In the genomic region with DNA sequence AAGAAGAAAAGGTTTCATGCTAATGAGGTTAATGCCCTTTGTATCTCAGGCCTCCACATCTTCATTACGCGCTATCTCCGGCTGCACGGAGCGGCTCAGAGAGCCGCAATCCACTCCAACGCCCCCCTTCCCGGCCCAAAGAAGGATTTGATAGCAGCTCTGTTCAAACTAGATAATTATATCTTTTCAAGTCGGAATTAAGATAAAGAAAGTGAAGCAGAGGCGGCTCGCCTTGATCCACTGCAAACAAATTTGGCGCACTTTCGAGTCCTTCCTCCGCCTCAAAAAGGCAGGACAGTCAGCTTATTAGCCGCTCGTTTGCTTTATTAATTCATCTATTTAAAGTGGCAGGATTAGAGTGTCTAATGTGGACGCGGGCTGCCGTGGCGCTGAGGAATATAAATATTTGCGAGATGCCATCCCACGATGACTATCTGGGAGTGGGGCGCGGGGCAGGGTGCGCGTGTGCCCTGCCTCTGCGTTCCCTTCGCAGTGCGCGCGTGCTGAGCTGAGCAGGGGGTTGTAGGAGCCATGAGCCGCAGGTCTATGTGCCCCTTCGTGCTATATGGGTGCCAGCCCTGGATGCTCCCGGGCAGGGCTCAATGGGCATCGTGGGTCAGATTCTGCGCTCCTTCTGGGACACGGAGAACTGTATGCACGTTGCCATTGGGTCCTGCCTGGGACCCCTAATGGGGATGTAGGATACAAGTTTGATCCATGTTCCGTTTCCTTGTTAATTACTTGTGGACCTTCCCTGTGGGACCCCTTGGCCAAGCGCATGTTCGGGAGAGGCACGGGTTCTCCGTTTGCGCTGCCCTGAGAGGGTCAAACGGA, we compare ENCODE assay signal across 1 cellular context.
TF ChIP-seq lines count a peak whose summit lies in the region.

No MANE protein-coding gene starts in this region.

TF ChIP-seq in K562, 482 proteins besides CTCF, POLR2A, EP300 and RAD21:
- TF ChIP-seq GABPB1 (CRISPR knock-in tag; IDR thresholded peaks at IDR 0.05) (no peak), NCOR1 (IDR thresholded peaks at IDR 0.05) (peak; percentile 63), ELF1 (tag; IDR thresholded peaks at IDR 0.05) (no peak), SMARCA4 (IDR thresholded peaks at IDR 0.05) (no peak), CCNT2 (IDR thresholded peaks at IDR 0.05; ENCODE audit: borderline replicate concordance, extremely low read depth, insufficient read length, low read depth, low read length) (peak; percentile 48), CBFA2T2 (conservative IDR thresholded peaks at IDR 0.05) (peak; percentile 80), TEAD1 (CRISPR knock-in tag; IDR thresholded peaks at IDR 0.05) (no peak), CXXC5 (CRISPR knock-in tag; IDR thresholded peaks at IDR 0.05) (peak; percentile 57), NONO (IDR thresholded peaks at IDR 0.05; ENCODE audit: low read depth in 2 of 2, low read length in 1 of 2) (no peak), CBFA2T3 (IDR thresholded peaks at IDR 0.05) (peak; percentile 84), RNF2 (IDR thresholded peaks at IDR 0.05) (no peak), KDM1A (IDR thresholded peaks at IDR 0.05) (peak in 1 of 2 experiments; percentile 28; a peak in 1 of 4 replicates), ZNF134 (CRISPR knock-in tag; conservative IDR thresholded peaks at IDR 0.05) (no peak), POLR2B (IDR thresholded peaks at IDR 0.05; ENCODE audit: low read depth, partially characterized antibody) (no peak), SPI1 (IDR thresholded peaks at IDR 0.05; ENCODE audit: borderline replicate concordance, low read depth, low read length) (no peak), KLF13 (tag; IDR thresholded peaks at IDR 0.05; ENCODE audit: borderline replicate concordance, low read depth) (no peak), STAT5A (IDR thresholded peaks at IDR 0.05; ENCODE audit: borderline replicate concordance, low read length) (peak; percentile 22; the same call in 1 of the 2 replicates), PML (IDR thresholded peaks at IDR 0.05; ENCODE audit: low read length) (peak; percentile 64; the same call in 1 of the 2 replicates), KLF16 (IDR thresholded peaks at IDR 0.05) (peak; percentile 55; the same call in 1 of the 2 replicates), TAL1 (IDR thresholded peaks at IDR 0.05) (peak; percentile 89), TCF3 (CRISPR knock-in tag; IDR thresholded peaks at IDR 0.05) (peak; percentile 71), ARID1B (IDR thresholded peaks at IDR 0.05) (peak; percentile 78), RBM34 (IDR thresholded peaks at IDR 0.05; ENCODE audit: borderline replicate concordance, insufficient read depth, low read length) (no peak), FOXM1 (IDR thresholded peaks at IDR 0.05; ENCODE audit: low read depth) (peak; percentile 60; the same call in 1 of the 2 replicates), FOXM1 (CRISPR knock-in tag; IDR thresholded peaks at IDR 0.05; ENCODE audit: low read depth) (no peak), NFIX (CRISPR knock-in tag; IDR thresholded peaks at IDR 0.05; ENCODE audit: low read depth) (no peak), TEAD4 (IDR thresholded peaks at IDR 0.05; ENCODE audit: low read length) (peak; percentile 89), TEAD4 (CRISPR knock-in tag; IDR thresholded peaks at IDR 0.05; ENCODE audit: borderline replicate concordance) (no peak), SOX6 (IDR thresholded peaks at IDR 0.05) (peak; percentile 55), ZNF311 (CRISPR knock-in tag; IDR thresholded peaks at IDR 0.05) (no peak), FOXA3 (CRISPR knock-in tag; conservative IDR thresholded peaks at IDR 0.05 in 1 of 2, IDR thresholded peaks at IDR 0.05 in 1 of 2) (peak in 1 of 2 experiments; percentile 74; a peak in 2 of 4 replicates), RCOR1 (IDR thresholded peaks at IDR 0.05; ENCODE audit: borderline replicate concordance in 1 of 2, low read depth in 2 of 2, low read length in 2 of 2) (peak in 1 of 2 experiments; percentile 34; a peak in 1 of 4 replicates), NFE2L1 (tag; IDR thresholded peaks at IDR 0.05; ENCODE audit: borderline replicate concordance, low read depth) (no peak), NFIC (IDR thresholded peaks at IDR 0.05) (0 out of 2 replicates have a peak, but pooled peaks have one; percentile 22), MTA2 (IDR thresholded peaks at IDR 0.05; ENCODE audit: low read depth) (peak; percentile 52; the same call in 1 of the 2 replicates), POLR2AphosphoS5 (IDR thresholded peaks at IDR 0.05; ENCODE audit: control insufficient read depth, insufficient read depth, low read depth, low read length) (peak; percentile 53; the same call in 1 of the 2 replicates), ZNF253 (CRISPR knock-in tag; conservative IDR thresholded peaks at IDR 0.05) (no peak)
- TF ChIP-seq, protein P1, sequence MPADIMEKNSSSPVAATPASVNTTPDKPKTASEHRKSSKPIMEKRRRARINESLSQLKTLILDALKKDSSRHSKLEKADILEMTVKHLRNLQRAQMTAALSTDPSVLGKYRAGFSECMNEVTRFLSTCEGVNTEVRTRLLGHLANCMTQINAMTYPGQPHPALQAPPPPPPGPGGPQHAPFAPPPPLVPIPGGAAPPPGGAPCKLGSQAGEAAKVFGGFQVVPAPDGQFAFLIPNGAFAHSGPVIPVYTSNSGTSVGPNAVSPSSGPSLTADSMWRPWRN (IDR thresholded peaks at IDR 0.05; ENCODE audit: low read depth), result 0 out of 2 replicates have a peak, but pooled peaks have one; percentile 38
- TF ChIP-seq, protein P2, sequence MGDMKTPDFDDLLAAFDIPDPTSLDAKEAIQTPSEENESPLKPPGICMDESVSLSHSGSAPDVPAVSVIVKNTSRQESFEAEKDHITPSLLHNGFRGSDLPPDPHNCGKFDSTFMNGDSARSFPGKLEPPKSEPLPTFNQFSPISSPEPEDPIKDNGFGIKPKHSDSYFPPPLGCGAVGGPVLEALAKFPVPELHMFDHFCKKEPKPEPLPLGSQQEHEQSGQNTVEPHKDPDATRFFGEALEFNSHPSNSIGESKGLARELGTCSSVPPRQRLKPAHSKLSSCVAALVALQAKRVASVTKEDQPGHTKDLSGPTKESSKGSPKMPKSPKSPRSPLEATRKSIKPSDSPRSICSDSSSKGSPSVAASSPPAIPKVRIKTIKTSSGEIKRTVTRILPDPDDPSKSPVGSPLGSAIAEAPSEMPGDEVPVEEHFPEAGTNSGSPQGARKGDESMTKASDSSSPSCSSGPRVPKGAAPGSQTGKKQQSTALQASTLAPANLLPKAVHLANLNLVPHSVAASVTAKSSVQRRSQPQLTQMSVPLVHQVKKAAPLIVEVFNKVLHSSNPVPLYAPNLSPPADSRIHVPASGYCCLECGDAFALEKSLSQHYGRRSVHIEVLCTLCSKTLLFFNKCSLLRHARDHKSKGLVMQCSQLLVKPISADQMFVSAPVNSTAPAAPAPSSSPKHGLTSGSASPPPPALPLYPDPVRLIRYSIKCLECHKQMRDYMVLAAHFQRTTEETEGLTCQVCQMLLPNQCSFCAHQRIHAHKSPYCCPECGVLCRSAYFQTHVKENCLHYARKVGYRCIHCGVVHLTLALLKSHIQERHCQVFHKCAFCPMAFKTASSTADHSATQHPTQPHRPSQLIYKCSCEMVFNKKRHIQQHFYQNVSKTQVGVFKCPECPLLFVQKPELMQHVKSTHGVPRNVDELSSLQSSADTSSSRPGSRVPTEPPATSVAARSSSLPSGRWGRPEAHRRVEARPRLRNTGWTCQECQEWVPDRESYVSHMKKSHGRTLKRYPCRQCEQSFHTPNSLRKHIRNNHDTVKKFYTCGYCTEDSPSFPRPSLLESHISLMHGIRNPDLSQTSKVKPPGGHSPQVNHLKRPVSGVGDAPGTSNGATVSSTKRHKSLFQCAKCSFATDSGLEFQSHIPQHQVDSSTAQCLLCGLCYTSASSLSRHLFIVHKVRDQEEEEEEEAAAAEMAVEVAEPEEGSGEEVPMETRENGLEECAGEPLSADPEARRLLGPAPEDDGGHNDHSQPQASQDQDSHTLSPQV (IDR thresholded peaks at IDR 0.05), result no peak
- TF ChIP-seq, protein P3, sequence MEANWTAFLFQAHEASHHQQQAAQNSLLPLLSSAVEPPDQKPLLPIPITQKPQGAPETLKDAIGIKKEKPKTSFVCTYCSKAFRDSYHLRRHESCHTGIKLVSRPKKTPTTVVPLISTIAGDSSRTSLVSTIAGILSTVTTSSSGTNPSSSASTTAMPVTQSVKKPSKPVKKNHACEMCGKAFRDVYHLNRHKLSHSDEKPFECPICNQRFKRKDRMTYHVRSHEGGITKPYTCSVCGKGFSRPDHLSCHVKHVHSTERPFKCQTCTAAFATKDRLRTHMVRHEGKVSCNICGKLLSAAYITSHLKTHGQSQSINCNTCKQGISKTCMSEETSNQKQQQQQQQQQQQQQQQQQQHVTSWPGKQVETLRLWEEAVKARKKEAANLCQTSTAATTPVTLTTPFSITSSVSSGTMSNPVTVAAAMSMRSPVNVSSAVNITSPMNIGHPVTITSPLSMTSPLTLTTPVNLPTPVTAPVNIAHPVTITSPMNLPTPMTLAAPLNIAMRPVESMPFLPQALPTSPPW (CRISPR knock-in tag; IDR thresholded peaks at IDR 0.05), result peak; percentile 28; the same call in 1 of the 2 replicates
- TF ChIP-seq, protein P4, sequence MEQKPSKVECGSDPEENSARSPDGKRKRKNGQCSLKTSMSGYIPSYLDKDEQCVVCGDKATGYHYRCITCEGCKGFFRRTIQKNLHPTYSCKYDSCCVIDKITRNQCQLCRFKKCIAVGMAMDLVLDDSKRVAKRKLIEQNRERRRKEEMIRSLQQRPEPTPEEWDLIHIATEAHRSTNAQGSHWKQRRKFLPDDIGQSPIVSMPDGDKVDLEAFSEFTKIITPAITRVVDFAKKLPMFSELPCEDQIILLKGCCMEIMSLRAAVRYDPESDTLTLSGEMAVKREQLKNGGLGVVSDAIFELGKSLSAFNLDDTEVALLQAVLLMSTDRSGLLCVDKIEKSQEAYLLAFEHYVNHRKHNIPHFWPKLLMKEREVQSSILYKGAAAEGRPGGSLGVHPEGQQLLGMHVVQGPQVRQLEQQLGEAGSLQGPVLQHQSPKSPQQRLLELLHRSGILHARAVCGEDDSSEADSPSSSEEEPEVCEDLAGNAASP (IDR thresholded peaks at IDR 0.05), result no peak
- TF ChIP-seq, protein P5, sequence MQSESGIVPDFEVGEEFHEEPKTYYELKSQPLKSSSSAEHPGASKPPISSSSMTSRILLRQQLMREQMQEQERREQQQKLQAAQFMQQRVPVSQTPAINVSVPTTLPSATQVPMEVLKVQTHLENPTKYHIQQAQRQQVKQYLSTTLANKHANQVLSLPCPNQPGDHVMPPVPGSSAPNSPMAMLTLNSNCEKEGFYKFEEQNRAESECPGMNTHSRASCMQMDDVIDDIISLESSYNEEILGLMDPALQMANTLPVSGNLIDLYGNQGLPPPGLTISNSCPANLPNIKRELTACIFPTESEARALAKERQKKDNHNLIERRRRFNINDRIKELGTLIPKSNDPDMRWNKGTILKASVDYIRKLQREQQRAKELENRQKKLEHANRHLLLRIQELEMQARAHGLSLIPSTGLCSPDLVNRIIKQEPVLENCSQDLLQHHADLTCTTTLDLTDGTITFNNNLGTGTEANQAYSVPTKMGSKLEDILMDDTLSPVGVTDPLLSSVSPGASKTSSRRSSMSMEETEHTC (IDR thresholded peaks at IDR 0.05), result no peak
- TF ChIP-seq, protein P6, sequence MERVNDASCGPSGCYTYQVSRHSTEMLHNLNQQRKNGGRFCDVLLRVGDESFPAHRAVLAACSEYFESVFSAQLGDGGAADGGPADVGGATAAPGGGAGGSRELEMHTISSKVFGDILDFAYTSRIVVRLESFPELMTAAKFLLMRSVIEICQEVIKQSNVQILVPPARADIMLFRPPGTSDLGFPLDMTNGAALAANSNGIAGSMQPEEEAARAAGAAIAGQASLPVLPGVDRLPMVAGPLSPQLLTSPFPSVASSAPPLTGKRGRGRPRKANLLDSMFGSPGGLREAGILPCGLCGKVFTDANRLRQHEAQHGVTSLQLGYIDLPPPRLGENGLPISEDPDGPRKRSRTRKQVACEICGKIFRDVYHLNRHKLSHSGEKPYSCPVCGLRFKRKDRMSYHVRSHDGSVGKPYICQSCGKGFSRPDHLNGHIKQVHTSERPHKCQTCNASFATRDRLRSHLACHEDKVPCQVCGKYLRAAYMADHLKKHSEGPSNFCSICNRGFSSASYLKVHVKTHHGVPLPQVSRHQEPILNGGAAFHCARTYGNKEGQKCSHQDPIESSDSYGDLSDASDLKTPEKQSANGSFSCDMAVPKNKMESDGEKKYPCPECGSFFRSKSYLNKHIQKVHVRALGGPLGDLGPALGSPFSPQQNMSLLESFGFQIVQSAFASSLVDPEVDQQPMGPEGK (CRISPR knock-in tag; IDR thresholded peaks at IDR 0.05; ENCODE audit: borderline replicate concordance), result no peak
- TF ChIP-seq, protein P7, sequence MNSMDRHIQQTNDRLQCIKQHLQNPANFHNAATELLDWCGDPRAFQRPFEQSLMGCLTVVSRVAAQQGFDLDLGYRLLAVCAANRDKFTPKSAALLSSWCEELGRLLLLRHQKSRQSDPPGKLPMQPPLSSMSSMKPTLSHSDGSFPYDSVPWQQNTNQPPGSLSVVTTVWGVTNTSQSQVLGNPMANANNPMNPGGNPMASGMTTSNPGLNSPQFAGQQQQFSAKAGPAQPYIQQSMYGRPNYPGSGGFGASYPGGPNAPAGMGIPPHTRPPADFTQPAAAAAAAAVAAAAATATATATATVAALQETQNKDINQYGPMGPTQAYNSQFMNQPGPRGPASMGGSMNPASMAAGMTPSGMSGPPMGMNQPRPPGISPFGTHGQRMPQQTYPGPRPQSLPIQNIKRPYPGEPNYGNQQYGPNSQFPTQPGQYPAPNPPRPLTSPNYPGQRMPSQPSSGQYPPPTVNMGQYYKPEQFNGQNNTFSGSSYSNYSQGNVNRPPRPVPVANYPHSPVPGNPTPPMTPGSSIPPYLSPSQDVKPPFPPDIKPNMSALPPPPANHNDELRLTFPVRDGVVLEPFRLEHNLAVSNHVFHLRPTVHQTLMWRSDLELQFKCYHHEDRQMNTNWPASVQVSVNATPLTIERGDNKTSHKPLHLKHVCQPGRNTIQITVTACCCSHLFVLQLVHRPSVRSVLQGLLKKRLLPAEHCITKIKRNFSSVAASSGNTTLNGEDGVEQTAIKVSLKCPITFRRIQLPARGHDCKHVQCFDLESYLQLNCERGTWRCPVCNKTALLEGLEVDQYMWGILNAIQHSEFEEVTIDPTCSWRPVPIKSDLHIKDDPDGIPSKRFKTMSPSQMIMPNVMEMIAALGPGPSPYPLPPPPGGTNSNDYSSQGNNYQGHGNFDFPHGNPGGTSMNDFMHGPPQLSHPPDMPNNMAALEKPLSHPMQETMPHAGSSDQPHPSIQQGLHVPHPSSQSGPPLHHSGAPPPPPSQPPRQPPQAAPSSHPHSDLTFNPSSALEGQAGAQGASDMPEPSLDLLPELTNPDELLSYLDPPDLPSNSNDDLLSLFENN (IDR thresholded peaks at IDR 0.05; ENCODE audit: low read depth in 2 of 2, low read length in 2 of 2), result 0 out of 4 replicates have a peak, but pooled peaks of 1 of the 2 experiments have one; percentile 42
TF ChIP-seq in K562: peak in this region for 23.
